15 cellular contexts compared by ENCODE assay signal in genomic region chr1:186225089-186225488, GRCh38.
"Had no signal": no experiment of that assay in that cellular context is flagged by ENCODE, and none has a peak within 500 bp of the region (broad histone marks: within the 10 kb centered on the region; RNA-seq: fewer than 3 reads in every experiment).

No MANE protein-coding gene starts in this region.

- H3K36me3 ChIP-seq: colonic mucosa, gastrocnemius medialis, sigmoid colon, suprapubic skin had no signal

- ATAC-seq: activated CD8-positive, alpha-beta memory T cell treated with anti-CD3 and anti-CD28 coated beads, Interleukin-2, amount 10 ng/mL, durations not matched to agents 7 days and 5 days; gastrocnemius medialis; stimulated activated naive CD8-positive, alpha-beta T cell treated with anti-CD3 and anti-CD28 coated beads, Interleukin-15, Interleukin-2, amounts not matched to agents 100 U/mL and 50 U/mL, for 24 hours had no signal

- DNase-seq: activated CD4-positive, alpha-beta T cell treated with anti-CD3 and anti-CD28 coated beads for 1 hour; activated CD4-positive, alpha-beta T cell treated with anti-CD3 and anti-CD28 coated beads, Interleukin-2, amount 50 U/mL, for 48 hours; activated CD8-positive, alpha-beta memory T cell treated with anti-CD3 and anti-CD28 coated beads, Interleukin-2, amount 10 ng/mL, durations not matched to agents 7 days and 5 days; activated T-cell treated with anti-CD3 and anti-CD28 coated beads, Interleukin-2, amount 50 U/mL, for 24 hours; caudate nucleus; colonic mucosa; effector CD4-positive, alpha-beta T cell; gastrocnemius medialis; kidney glomerular epithelial cell; sigmoid colon; stimulated activated CD4-positive, alpha-beta T cell treated with anti-CD3 and anti-CD28 coated beads, Interleukin-4, amount 100 ng/mL, for 1 hour; stimulated activated CD8-positive, alpha-beta memory T cell treated with anti-CD3 and anti-CD28 coated beads, Interleukin-4, amount 100 ng/mL, for 48 hours; stimulated activated naive CD8-positive, alpha-beta T cell treated with anti-CD3 and anti-CD28 coated beads, Interleukin-15, Interleukin-2, amounts not matched to agents 100 U/mL and 50 U/mL, for 24 hours; T-helper 2 cell had no signal

- H3K9me3 ChIP-seq: colonic mucosa, gastrocnemius medialis, sigmoid colon, suprapubic skin had no signal

- H3K27me3 ChIP-seq: colonic mucosa, gastrocnemius medialis, sigmoid colon, suprapubic skin had no signal

- H3K4me3 ChIP-seq: colonic mucosa, gastrocnemius medialis, sigmoid colon, suprapubic skin had no signal

- H3K27ac ChIP-seq: colonic mucosa, gastrocnemius medialis, sigmoid colon, suprapubic skin had no signal

- H3K4me1 ChIP-seq: colonic mucosa, gastrocnemius medialis, sigmoid colon, suprapubic skin had no signal
